Comparison of ENCODE assay signal across 21 cellular contexts in genomic region chr6:46799657-46800056, GRCh38. TPM values are rescaled to one million over a fixed set of nuclear protein-coding genes. Genes with fewer than 3 reads are reported as not detected.
DNase-seq lines count a peak whose midpoint lies in the region; ATAC-seq and TF ChIP-seq lines count a peak whose summit lies in the region.
"Had no signal": no experiment of that assay in that cellular context is flagged by ENCODE, and none has a peak within 500 bp of the region (broad histone marks: within the 10 kb centered on the region; RNA-seq: fewer than 3 reads in every experiment).

No MANE protein-coding gene starts in this region.

- in situ Hi-C loops in mammary epithelial cell (cut with MboI; ENCODE audit: low sequenced_read_pairs in 2 of 2), result no loop called here

- no peaks in the 10 kb centered on the region for H3K4me1 Mint-ChIP-seq in stimulated activated effector memory CD8-positive, alpha-beta T cell treated with anti-CD3 and anti-CD28 coated beads, Interleukin-12 subunit alpha, Interleukin-12 subunit beta, amount 100 ng/mL, for 72 hours
- H3K4me1 Mint-ChIP-seq: CD8-positive, alpha-beta memory T cell had no signal

- H3K9me3 ChIP-seq in mammary epithelial cell (replicated peaks; ENCODE audit: insufficient read depth, low read length) (no peaks in the 10 kb centered on the region), breast epithelium (no peaks in the 10 kb centered on the region), left ventricle myocardium inferior (replicated peaks) (no peaks in the 10 kb centered on the region)
- H3K9me3 ChIP-seq: SK-N-SH had no signal

- peak; percentile 28 for ATAC-seq in stimulated activated effector memory CD8-positive, alpha-beta T cell treated with anti-CD3 and anti-CD28 coated beads, Interleukin-12 subunit alpha, Interleukin-12 subunit beta, amount 100 ng/mL, for 72 hours
- ATAC-seq in GM18511 (IDR thresholded peaks at IDR 0.05; ENCODE audit: unreplicated experiment), result no peak
- ATAC-seq: HepG2 had no signal

- H3K27me3 ChIP-seq in mammary epithelial cell (ENCODE audit: insufficient read depth, low read length) (no peaks in the 10 kb centered on the region), breast epithelium (no peaks in the 10 kb centered on the region), left ventricle myocardium inferior (ENCODE audit: low read depth) (peaks cover 17% of the 10 kb centered on the region)

- DNase-seq in mammary epithelial cell, result peak; percentile 26
- no peak for DNase-seq in breast epithelium (ENCODE audit: low spot score in 2 of 2)
- peak; percentile 5 for DNase-seq in amniotic epithelial cell (ENCODE audit: low read depth)
- DNase-seq in islet precursor cell, result peak; percentile 64
- DNase-seq in stimulated activated effector memory CD8-positive, alpha-beta T cell treated with anti-CD3 and anti-CD28 coated beads, Interleukin-12 subunit alpha, Interleukin-12 subunit beta, amount 100 ng/mL, for 72 hours (ENCODE audit: low spot score in 2 of 2), result no peak
- no peak for DNase-seq in left ventricle myocardium inferior
- DNase-seq in HuH-7.5 (ENCODE audit: low spot score), result no peak
- DNase-seq: CD8-positive, alpha-beta memory T cell; HFFc6; KG1; NCI-H1092 treated with DMSO at 0.1 percent for 48 hours; NCI-H1436 treated with DMSO at 0.1 percent for 48 hours; NCI-H2029; NCI-H524 treated with DMSO at 0.1 percent for 48 hours; SIG-M5; SK-N-SH had no signal

- no peaks in the 10 kb centered on the region for H3K36me3 Mint-ChIP-seq in stimulated activated effector memory CD8-positive, alpha-beta T cell treated with anti-CD3 and anti-CD28 coated beads, Interleukin-12 subunit alpha, Interleukin-12 subunit beta, amount 100 ng/mL, for 72 hours
- H3K36me3 Mint-ChIP-seq: CD8-positive, alpha-beta memory T cell had no signal

- H3K27ac ChIP-seq in mammary epithelial cell (ENCODE audit: insufficient read depth, low read depth, low read length) (no peak overlapping the region), breast epithelium (no peak overlapping the region), left ventricle myocardium inferior (replicated peaks) (no peak overlapping the region)
- H3K27ac ChIP-seq: C4-2B had no signal

- peak overlapping the region; percentile 6 for H2AFZ ChIP-seq in mammary epithelial cell (ENCODE audit: low read depth, low read length)

- no peak for TF ChIP-seq POLR2A in breast epithelium (IDR thresholded peaks at IDR 0.05)

- intact Hi-C loops in mammary epithelial cell (cut with micrococcal nuclease) (no loop called here), breast epithelium (cut with DNase I; ENCODE audit: low total_unique reads) (no loop called here), left ventricle myocardium inferior (cut with micrococcal nuclease) (no loop called here)

- no peaks in the 10 kb centered on the region for H3K79me2 ChIP-seq in mammary epithelial cell (ENCODE audit: insufficient read depth, low read length)

- no peak overlapping the region for H3K9ac ChIP-seq in mammary epithelial cell (ENCODE audit: insufficient read depth, low read length)
- H3K9ac ChIP-seq: SK-N-SH had no signal

- no peak overlapping the region for H3K27ac Mint-ChIP-seq in stimulated activated effector memory CD8-positive, alpha-beta T cell treated with anti-CD3 and anti-CD28 coated beads, Interleukin-12 subunit alpha, Interleukin-12 subunit beta, amount 100 ng/mL, for 72 hours
- H3K27ac Mint-ChIP-seq: CD8-positive, alpha-beta memory T cell; HFFc6 had no signal

- BruUV-seq in mammary epithelial cell (replicated peaks; lab: Mats Ljungman, UMichigan), result no TSS peak

- CTCF ChIA-PET in mammary epithelial cell (lab: Charles Lee; ENCODE audit: low non-redundant PET), result no interaction called here

- no peak overlapping the region for H3K4me3 ChIP-seq in mammary epithelial cell (replicated peaks in 1 of 3; ENCODE audit: insufficient read depth in 1 of 3, low read depth in 2 of 3, low read length in 3 of 3)
- no peak overlapping the region for H3K4me3 ChIP-seq in breast epithelium
- no peak overlapping the region for H3K4me3 ChIP-seq in left ventricle myocardium inferior

- H3K4me1 ChIP-seq in mammary epithelial cell (ENCODE audit: insufficient read depth, low read length), result peaks cover 23% of the 10 kb centered on the region
- no peaks in the 10 kb centered on the region for H3K4me1 ChIP-seq in breast epithelium
- no peaks in the 10 kb centered on the region for H3K4me1 ChIP-seq in left ventricle myocardium inferior

- H3K9me3 Mint-ChIP-seq in stimulated activated effector memory CD8-positive, alpha-beta T cell treated with anti-CD3 and anti-CD28 coated beads, Interleukin-12 subunit alpha, Interleukin-12 subunit beta, amount 100 ng/mL, for 72 hours, result no peaks in the 10 kb centered on the region
- H3K9me3 Mint-ChIP-seq: CD8-positive, alpha-beta memory T cell had no signal

- dilution Hi-C loops in mammary epithelial cell (cut with HindIII; ENCODE audit: low sequenced_read_pairs), result no loop called here

- WGBS in mammary epithelial cell (ENCODE audit: low coverage, missing lambda C conversion rate), result 90% methylated on average over 1 of the region's 1 CpG

- no peak for TF ChIP-seq CTCF in mammary epithelial cell (conservative IDR thresholded peaks at IDR 0.05 in 1 of 2, IDR thresholded peaks at IDR 0.05 in 1 of 2; ENCODE audit: extremely low read depth in 1 of 2, insufficient read depth in 1 of 2, low read depth in 1 of 2, low read length in 2 of 2)
- TF ChIP-seq CTCF in breast epithelium (IDR thresholded peaks at IDR 0.05), result no peak
- TF ChIP-seq CTCF in left ventricle myocardium inferior (IDR thresholded peaks at IDR 0.05; ENCODE audit: borderline replicate concordance), result no peak

- H3K36me3 ChIP-seq in mammary epithelial cell (ENCODE audit: insufficient read depth, low read length) (no peaks in the 10 kb centered on the region), breast epithelium (no peaks in the 10 kb centered on the region), left ventricle myocardium inferior (no peaks in the 10 kb centered on the region)

- H3K4me2 ChIP-seq in mammary epithelial cell (ENCODE audit: insufficient read depth, low read depth, low read length), result no peak overlapping the region
- H3K4me2 ChIP-seq: SK-N-SH had no signal

- no peak overlapping the region for H3K4me3 Mint-ChIP-seq in stimulated activated effector memory CD8-positive, alpha-beta T cell treated with anti-CD3 and anti-CD28 coated beads, Interleukin-12 subunit alpha, Interleukin-12 subunit beta, amount 100 ng/mL, for 72 hours
- H3K4me3 Mint-ChIP-seq: CD8-positive, alpha-beta memory T cell; HFFc6 had no signal

- H4K20me1 ChIP-seq in mammary epithelial cell (ENCODE audit: insufficient read depth, low read length), result no peaks in the 10 kb centered on the region

RNA-seq across cellular contexts. Expression of gene MEP1A, which starts 6.5 kb away (rescaled TPM):
- total RNA-seq in mammary epithelial cell, result under 1 TPM in 1 of 2 donors, not detected in 1; 0.14 TPM
- 0.12 TPM for polyA plus RNA-seq in mammary epithelial cell
- polyA minus RNA-seq in mammary epithelial cell, result 2.1 TPM
- 1 to 10 TPM in 1 of 3 donors, under 1 TPM in 1, not detected in 1; 0.29 to 1.3 TPM for total RNA-seq in breast epithelium
- not detected for total RNA-seq in left ventricle myocardium inferior
- total RNA-seq: A172; CD8-positive, alpha-beta memory T cell; HFFc6 had no signal
- polyA plus RNA-seq: AG04450; CD8-positive, alpha-beta memory T cell; SK-N-SH had no signal

RNA-seq across cellular contexts. Expression of gene ANKRD66, which starts 52.9 kb away (rescaled TPM):
- total RNA-seq in mammary epithelial cell (not detected), breast epithelium (not detected), left ventricle myocardium inferior (not detected)
- polyA plus RNA-seq in mammary epithelial cell, result not detected
- polyA minus RNA-seq in mammary epithelial cell, result not detected
- total RNA-seq: A172; CD8-positive, alpha-beta memory T cell; HepG2; HFFc6 had no signal
- polyA plus RNA-seq: AG04450; CD8-positive, alpha-beta memory T cell; HepG2; SK-N-SH had no signal

Comparison
In these comparisons a context has a peak if more than half of its experiments do, and no peak if none do; other contexts are left out.
1. DNase-seq: peak in mammary epithelial cell (single experiment), amniotic epithelial cell (single experiment) and islet precursor cell (single experiment); none in breast epithelium (0 of 2), stimulated activated effector memory CD8-positive, alpha-beta T cell treated with anti-CD3 and anti-CD28 coated beads, Interleukin-12 subunit alpha, Interleukin-12 subunit beta, amount 100 ng/mL, for 72 hours (0 of 2), left ventricle myocardium inferior (single experiment) and HuH-7.5 (single experiment).